Comparison of ENCODE assay signal across 36 cellular contexts in genomic region chr10:123852411-123852951, GRCh38. TPM values are rescaled to one million over a fixed set of nuclear protein-coding genes. Genes with fewer than 3 reads are reported as not detected.
"Had no signal": no experiment of that assay in that cellular context is flagged by ENCODE, and none has a peak within 500 bp of the region (broad histone marks: within the 10 kb centered on the region; RNA-seq: fewer than 3 reads in every experiment).

No MANE protein-coding gene starts in this region.

- H3K36me3 Mint-ChIP-seq: activated CD4-positive, alpha-beta memory T cell treated with anti-CD3 and anti-CD28 coated beads for 36 hours; activated naive CD4-positive, alpha-beta T cell treated with anti-CD3 and anti-CD28 coated beads, Interleukin-2, amount 50 U/mL, for 72 hours; activated naive CD8-positive, alpha-beta T cell treated with anti-CD3 and anti-CD28 coated beads for 36 hours had no signal

- H3K9me3 ChIP-seq: adrenal gland, body of pancreas, breast epithelium had no signal

- H3K4me1 ChIP-seq: adrenal gland, body of pancreas, breast epithelium had no signal

- H3K27me3 Mint-ChIP-seq: activated CD4-positive, alpha-beta memory T cell treated with anti-CD3 and anti-CD28 coated beads for 36 hours had no signal

- H3K9me3 Mint-ChIP-seq: activated B cell treated with CpG ODN at 0.5 μM for 24 hours; activated CD4-positive, alpha-beta memory T cell treated with anti-CD3 and anti-CD28 coated beads for 36 hours; activated CD4-positive, alpha-beta T cell treated with anti-CD3 and anti-CD28 coated beads, Interleukin-2, amount 10 ng/mL, durations not matched to agents 24 days and 14 days; activated CD8-positive, alpha-beta T cell treated with anti-CD3 and anti-CD28 coated beads for 36 hours; activated naive CD4-positive, alpha-beta T cell treated with anti-CD3 and anti-CD28 coated beads for 36 hours; activated naive CD8-positive, alpha-beta T cell treated with anti-CD3 and anti-CD28 coated beads for 36 hours; activated T-cell treated with anti-CD3 and anti-CD28 coated beads, Interleukin-2, amount 50 U/mL, for 4 hours; activated T-helper 1 cell treated with anti-CD3 and anti-CD28 coated beads, Interleukin-12 subunit alpha, Interleukin-12 subunit beta, Interleukin-2, Interleukin-4 antibody, amounts not matched to agents 30 ng/mL and 10 ng/mL and 1 ng/mL, durations not matched to agents 14 hours and 24 hours and 36 hours; activated T-helper 17 cell treated with anti-CD3 and anti-CD28 coated beads, Interleukin-2, amount 50 U/mL, for 72 hours; T-helper 1 cell treated with Interleukin-12 subunit alpha and Interleukin-12 subunit beta and Interleukin-4 antibody, amounts not matched to agents 30 μg/mL and 1 μg/mL, for 36 hours; T-helper 2 cell treated with Interferon-gamma antibody and Interleukin-4, amounts not matched to agents 5 μg/mL and 100 μg/mL, for 36 hours had no signal

- ATAC-seq: activated CD8-positive, alpha-beta T cell treated with anti-CD3 and anti-CD28 coated beads for 36 hours; activated naive CD4-positive, alpha-beta T cell treated with anti-CD3 and anti-CD28 coated beads, Interleukin-2, amount 50 U/mL, for 72 hours; activated T-cell treated with anti-CD3 and anti-CD28 coated beads, Interleukin-2, amount 50 U/mL, for 4 hours; activated T-cell treated with anti-CD3 and anti-CD28 coated beads, Interleukin-2, amount 50 U/mL, for 72 hours; activated T-helper 17 cell treated with anti-CD3 and anti-CD28 coated beads, Interleukin-2, amount 50 U/mL, for 72 hours; body of pancreas had no signal

- DNase-seq: activated B cell treated with CpG ODN at 0.5 μM for 24 hours; activated CD4-positive, alpha-beta memory T cell treated with anti-CD3 and anti-CD28 coated beads for 36 hours; activated CD4-positive, alpha-beta T cell treated with anti-CD3 and anti-CD28 coated beads for 4 hours; activated CD4-positive, alpha-beta T cell treated with anti-CD3 and anti-CD28 coated beads, Interleukin-2, amount 10 ng/mL, durations not matched to agents 24 days and 14 days; activated CD4-positive, alpha-beta T cell treated with anti-CD3 and anti-CD28 coated beads, Interleukin-2, amount 50 U/mL, for 1 hour; activated CD4-positive, alpha-beta T cell treated with anti-CD3 and anti-CD28 coated beads, Interleukin-2, amount 50 U/mL, for 4 hours; activated CD4-positive, CD25-positive, alpha-beta regulatory T cell treated with anti-CD3 and anti-CD28 coated beads, Interleukin-2, amount 50 U/mL, for 72 hours; activated CD8-positive, alpha-beta memory T cell treated with anti-CD3 and anti-CD28 coated beads, Interleukin-2, amount 50 U/mL, for 4 hours; activated CD8-positive, alpha-beta T cell treated with anti-CD3 and anti-CD28 coated beads for 36 hours; activated effector memory CD4-positive, alpha-beta T cell treated with anti-CD3 and anti-CD28 coated beads, Interleukin-2, amount 50 U/mL, for 16 hours; activated gamma-delta T cell treated with Interleukin-2 at 50 U/mL for 16 hours; activated naive CD4-positive, alpha-beta T cell; activated naive CD4-positive, alpha-beta T cell treated with anti-CD3 and anti-CD28 coated beads for 36 hours; activated naive CD4-positive, alpha-beta T cell treated with anti-CD3 and anti-CD28 coated beads, Interleukin-2, amount 50 U/mL, for 16 hours; activated naive CD8-positive, alpha-beta T cell treated with anti-CD3 and anti-CD28 coated beads for 36 hours; activated T-cell treated with anti-CD3 and anti-CD28 coated beads for 4 hours; activated T-cell treated with anti-CD3 and anti-CD28 coated beads, Interleukin-2, amount 50 U/mL, for 1 hour; activated T-cell treated with anti-CD3 and anti-CD28 coated beads, Interleukin-2, amount 50 U/mL, for 4 hours; activated T-cell treated with anti-CD3 and anti-CD28 coated beads, Interleukin-2, amount 50 U/mL, for 72 hours; amniotic stem cell; aorta; body of pancreas; brain microvascular endothelial cell; central memory CD4-positive, alpha-beta T cell; T-helper 1 cell; T-helper 2 cell; T-helper 9 cell had no signal

- H3K27ac ChIP-seq: adrenal gland, body of pancreas, brain microvascular endothelial cell, breast epithelium, VCaP had no signal

- H3K4me3 Mint-ChIP-seq: activated B cell treated with CpG ODN at 0.5 μM for 24 hours; activated CD4-positive, alpha-beta memory T cell treated with anti-CD3 and anti-CD28 coated beads for 36 hours; activated CD4-positive, alpha-beta T cell treated with anti-CD3 and anti-CD28 coated beads, Interleukin-2, amount 10 ng/mL, durations not matched to agents 24 days and 14 days; activated CD8-positive, alpha-beta T cell treated with anti-CD3 and anti-CD28 coated beads for 36 hours; activated naive CD4-positive, alpha-beta T cell treated with anti-CD3 and anti-CD28 coated beads for 36 hours; activated naive CD8-positive, alpha-beta T cell treated with anti-CD3 and anti-CD28 coated beads for 36 hours; activated T-cell treated with anti-CD3 and anti-CD28 coated beads, Interleukin-2, amount 50 U/mL, for 4 hours; activated T-cell treated with anti-CD3 and anti-CD28 coated beads, Interleukin-2, amount 50 U/mL, for 72 hours; activated T-helper 1 cell treated with anti-CD3 and anti-CD28 coated beads, Interleukin-12 subunit alpha, Interleukin-12 subunit beta, Interleukin-2, Interleukin-4 antibody, amounts not matched to agents 30 ng/mL and 10 ng/mL and 1 ng/mL, durations not matched to agents 14 hours and 24 hours and 36 hours; activated T-helper 17 cell treated with anti-CD3 and anti-CD28 coated beads, Interleukin-2, amount 50 U/mL, for 72 hours; T-helper 1 cell treated with Interleukin-12 subunit alpha and Interleukin-12 subunit beta and Interleukin-4 antibody, amounts not matched to agents 30 μg/mL and 1 μg/mL, for 36 hours; T-helper 2 cell treated with Interferon-gamma antibody and Interleukin-4, amounts not matched to agents 5 μg/mL and 100 μg/mL, for 36 hours had no signal

- H3K4me3 ChIP-seq: adrenal gland, body of pancreas, breast epithelium had no signal

- H3K36me3 ChIP-seq: adrenal gland, brain microvascular endothelial cell, breast epithelium had no signal

- H3K4me1 Mint-ChIP-seq: activated B cell treated with CpG ODN at 0.5 μM for 24 hours; activated CD4-positive, alpha-beta T cell treated with anti-CD3 and anti-CD28 coated beads, Interleukin-2, amount 10 ng/mL, durations not matched to agents 24 days and 14 days; activated naive CD8-positive, alpha-beta T cell treated with anti-CD3 and anti-CD28 coated beads for 36 hours; activated T-helper 17 cell treated with anti-CD3 and anti-CD28 coated beads, Interleukin-2, amount 50 U/mL, for 72 hours had no signal

- H3K27me3 ChIP-seq: body of pancreas, brain microvascular endothelial cell, breast epithelium had no signal

- H3K27ac Mint-ChIP-seq: activated B cell treated with CpG ODN at 0.5 μM for 24 hours; activated CD4-positive, alpha-beta memory T cell treated with anti-CD3 and anti-CD28 coated beads for 36 hours; activated CD4-positive, alpha-beta T cell treated with anti-CD3 and anti-CD28 coated beads, Interleukin-2, amount 10 ng/mL, durations not matched to agents 24 days and 14 days; activated CD8-positive, alpha-beta T cell treated with anti-CD3 and anti-CD28 coated beads for 36 hours; activated naive CD4-positive, alpha-beta T cell treated with anti-CD3 and anti-CD28 coated beads for 36 hours; activated naive CD4-positive, alpha-beta T cell treated with anti-CD3 and anti-CD28 coated beads, Interleukin-2, amount 50 U/mL, for 72 hours; activated naive CD8-positive, alpha-beta T cell treated with anti-CD3 and anti-CD28 coated beads for 36 hours; activated T-cell treated with anti-CD3 and anti-CD28 coated beads, Interleukin-2, amount 50 U/mL, for 72 hours; activated T-helper 1 cell treated with anti-CD3 and anti-CD28 coated beads, Interleukin-12 subunit alpha, Interleukin-12 subunit beta, Interleukin-2, Interleukin-4 antibody, amounts not matched to agents 30 ng/mL and 10 ng/mL and 1 ng/mL, durations not matched to agents 14 hours and 24 hours and 36 hours; activated T-helper 17 cell treated with anti-CD3 and anti-CD28 coated beads, Interleukin-2, amount 50 U/mL, for 72 hours; T-helper 1 cell treated with Interleukin-12 subunit alpha and Interleukin-12 subunit beta and Interleukin-4 antibody, amounts not matched to agents 30 μg/mL and 1 μg/mL, for 36 hours; T-helper 2 cell treated with Interferon-gamma antibody and Interleukin-4, amounts not matched to agents 5 μg/mL and 100 μg/mL, for 36 hours had no signal

RNA-seq across cellular contexts. Expression of gene CPXM2, which starts 39.1 kb away (rescaled TPM):
- total RNA-seq: activated B cell treated with CpG ODN at 0.5 μM for 24 hours; activated CD4-positive, alpha-beta memory T cell treated with anti-CD3 and anti-CD28 coated beads for 36 hours; activated CD4-positive, alpha-beta T cell treated with anti-CD3 and anti-CD28 coated beads, Interleukin-2, amount 10 ng/mL, durations not matched to agents 24 days and 14 days; activated CD8-positive, alpha-beta memory T cell treated with anti-CD3 and anti-CD28 coated beads for 36 hours; activated CD8-positive, alpha-beta T cell treated with anti-CD3 and anti-CD28 coated beads for 36 hours; activated naive CD4-positive, alpha-beta T cell treated with anti-CD3 and anti-CD28 coated beads for 36 hours; activated naive CD4-positive, alpha-beta T cell treated with anti-CD3 and anti-CD28 coated beads, Interleukin-2, amount 50 U/mL, for 72 hours; activated naive CD8-positive, alpha-beta T cell treated with anti-CD3 and anti-CD28 coated beads for 36 hours; activated T-cell treated with anti-CD3 and anti-CD28 coated beads, Interleukin-2, amount 50 U/mL, for 4 hours; activated T-cell treated with anti-CD3 and anti-CD28 coated beads, Interleukin-2, amount 50 U/mL, for 72 hours; activated T-helper 1 cell treated with anti-CD3 and anti-CD28 coated beads, Interleukin-12 subunit alpha, Interleukin-12 subunit beta, Interleukin-2, Interleukin-4 antibody, amounts not matched to agents 30 ng/mL and 10 ng/mL and 1 ng/mL, durations not matched to agents 14 hours and 24 hours and 36 hours; activated T-helper 17 cell treated with anti-CD3 and anti-CD28 coated beads, Interleukin-2, amount 50 U/mL, for 72 hours had no signal
